In genomic region chr1:187146388-187146787, GRCh38 we compare ENCODE assay signal across 8 cellular contexts.
"Had no signal": no experiment of that assay in that cellular context is flagged by ENCODE, and none has a peak within 500 bp of the region (broad histone marks: within the 10 kb centered on the region; RNA-seq: fewer than 3 reads in every experiment).

No MANE protein-coding gene starts in this region.

- FAIRE-seq: G401.6, GM12878, GM12891, GM12892, GM18507, GM19239 had no signal

- H3K4me3 ChIP-seq: GM12878 had no signal

- ATAC-seq: GM12878 had no signal

- DNase-seq: GDM1, GF-D8 had no signal
